Comparison of ENCODE assay signal across 7 cellular contexts in the genomic region with DNA sequence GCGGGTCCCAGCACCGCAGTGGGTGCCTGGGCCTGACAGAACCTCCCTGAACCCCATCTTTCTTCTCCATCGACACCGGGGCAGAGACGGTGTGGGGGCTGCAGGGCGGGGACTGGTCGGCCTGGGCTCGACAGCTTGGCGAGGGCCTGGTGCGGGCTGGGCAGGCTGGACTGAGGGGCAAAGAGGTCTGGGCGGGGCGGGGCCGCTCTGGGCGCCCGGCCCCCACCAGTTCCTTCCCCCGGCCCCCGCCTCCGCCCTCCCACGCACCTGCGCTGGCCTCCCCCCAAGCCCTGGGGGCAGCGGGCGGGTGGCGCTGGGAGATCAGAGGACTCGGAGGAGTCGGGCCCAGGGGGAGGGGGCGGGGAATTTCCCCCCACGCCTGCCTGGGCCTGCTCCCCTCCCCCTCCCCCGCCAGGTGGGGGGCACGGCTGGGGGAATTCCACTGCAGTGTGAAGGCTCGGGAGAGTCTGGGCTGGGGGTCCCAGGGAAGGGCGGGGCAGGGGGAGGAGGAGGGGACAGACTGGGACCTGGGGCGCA. TPM values are rescaled to one million over a fixed set of nuclear protein-coding genes. Genes with fewer than 3 reads are reported as not detected.
DNase-seq lines count a peak whose midpoint lies in the region; ATAC-seq, FAIRE-seq and TF ChIP-seq lines count a peak whose summit lies in the region.

No MANE protein-coding gene starts in this region.

- peaks cover 32% of the 10 kb centered on the region for H3K27me3 ChIP-seq in HUES6 (ENCODE audit: control insufficient read depth, insufficient read depth, low read length)
- peaks cover 63% of the 10 kb centered on the region for H3K27me3 ChIP-seq in colonic mucosa
- peaks cover 0 to 18% (median 10%) of the 10 kb centered on the region in 4 donors for H3K27me3 ChIP-seq in pancreas

- TF ChIP-seq CTCF in colonic mucosa (IDR thresholded peaks at IDR 0.05) (no peak), pancreas (IDR thresholded peaks at IDR 0.05) (no peak)

- H3K36me3 ChIP-seq in HUES6 (ENCODE audit: control insufficient read depth, insufficient read depth, low read length) (no peaks in the 10 kb centered on the region), colonic mucosa (no peaks in the 10 kb centered on the region), pancreas (no peaks in the 10 kb centered on the region)

- H3K4me3 ChIP-seq in HUES6 (ENCODE audit: low read depth, low read length) (peak overlapping the region; percentile 91), colonic mucosa (no peak overlapping the region), pancreas (peak overlapping the region in 1 of 4 donors; percentile 43)

- no peak for FAIRE-seq in pancreas (lab: Jason Lieb, UNC)

- H3K9ac ChIP-seq in HUES6 (ENCODE audit: low read length) (peak overlapping the region; percentile 88), colonic mucosa (ENCODE audit: low read depth in 2 of 2, low read length in 2 of 2) (no peak overlapping the region)

- intact Hi-C loops in colonic mucosa (cut with DNase I): no loop called here
- intact Hi-C loops in pancreas (cut with DNase I): no loop called here

- DNase-seq in Daoy (ENCODE audit: low read depth) (peak; percentile 11), colonic mucosa (peak; percentile 19), pancreas (peak; percentile 17 to 79 (median 34)), substantia nigra (lab: John Stamatoyannopoulos, UW) (no peak)

- 2 to 8% methylated on average over 14 to 27 of the region's 32 CpGs for WGBS in pancreas, 2 donors

- peak overlapping the region; percentile 12; the same call in 1 of the 2 replicates for H3K27ac ChIP-seq in HUES6 (ENCODE audit: low read depth, low read length)
- no peak overlapping the region for H3K27ac ChIP-seq in colonic mucosa
- H3K27ac ChIP-seq in pancreas: no peak overlapping the region
- no peak overlapping the region for H3K27ac ChIP-seq in substantia nigra (ENCODE audit: low read depth, low read length, poor library complexity, severe bottlenecking)

- no peaks in the 10 kb centered on the region for H3K9me3 ChIP-seq in HUES6 (ENCODE audit: control insufficient read depth, insufficient read depth, low read depth, low read length)
- no peaks in the 10 kb centered on the region for H3K9me3 ChIP-seq in colonic mucosa
- no peaks in the 10 kb centered on the region for H3K9me3 ChIP-seq in pancreas

- ATAC-seq in pancreas (no peak), GM19023 (IDR thresholded peaks at IDR 0.05; ENCODE audit: unreplicated experiment) (no peak), GM21360 (IDR thresholded peaks at IDR 0.05; ENCODE audit: unreplicated experiment) (no peak)

- peaks cover 13% of the 10 kb centered on the region for H3K4me1 ChIP-seq in HUES6 (ENCODE audit: control insufficient read depth, insufficient read depth, low read length)
- peaks cover 29% of the 10 kb centered on the region for H3K4me1 ChIP-seq in colonic mucosa
- peaks cover 8 to 20% (median 10%) of the 10 kb centered on the region in 3 donors for H3K4me1 ChIP-seq in pancreas

RNA-seq across cellular contexts. Expression of a gene that starts 0.9 kb away (rescaled TPM):
- total RNA-seq in Daoy (2014; rRNA removed; shearing (Covaris generic)): 0.39 and 1.3 TPM in 2 replicates
- 1 to 10 TPM; 1.4 to 1.5 TPM for total RNA-seq in colonic mucosa
- total RNA-seq in pancreas: under 1 TPM in 3 of 6 donors, not detected in 3; 0.09 to 0.32 (median 0.16) TPM
- polyA plus RNA-seq in pancreas: under 1 TPM; 0.07 to 0.27 TPM

RNA-seq across cellular contexts. Expression of a gene that starts 6.0 kb away (rescaled TPM):
- 15.3 and 20.5 TPM in 2 replicates for total RNA-seq in Daoy (2014; rRNA removed; shearing (Covaris generic))
- total RNA-seq in colonic mucosa (10 to 100 TPM; 14.0 to 42.3 TPM), pancreas (1 to 10 TPM; 5.3 to 9.1 (median 6.3) TPM)
- 10 to 100 TPM in 1 of 2 donors, 1 to 10 TPM in 1; 6.6 to 12.5 TPM for polyA plus RNA-seq in pancreas

RNA-seq across cellular contexts. Expression of a gene that starts 17.1 kb away (rescaled TPM):
- total RNA-seq in Daoy (2014; rRNA removed; shearing (Covaris generic)): 48.6 and 70.3 TPM in 2 replicates
- total RNA-seq in colonic mucosa (10 to 100 TPM in 1 of 2 donors, 1 to 10 TPM in 1; 9.5 to 76.6 TPM), pancreas (1 to 10 TPM in 3 of 6 donors, under 1 TPM in 3; 0.28 to 1.7 (median 1.1) TPM)
- polyA plus RNA-seq in pancreas: 1 to 10 TPM; 3.7 to 4.8 TPM

RNA-seq across cellular contexts. Expression of a gene that starts 49.6 kb away (rescaled TPM):
- total RNA-seq in Daoy (2014; rRNA removed; shearing (Covaris generic)): not detected in 2 replicates
- total RNA-seq in colonic mucosa: under 1 TPM; 0.35 to 0.67 TPM
- 1 to 10 TPM; 1.7 to 5.1 (median 2.4) TPM for total RNA-seq in pancreas
- 10 to 100 TPM; 10.5 to 12.1 TPM for polyA plus RNA-seq in pancreas

RNA-seq across cellular contexts. Expression of a gene that starts 51.4 kb away (rescaled TPM):
- total RNA-seq in Daoy (2014; rRNA removed; shearing (Covaris generic)): 32.3 and 42.3 TPM in 2 replicates
- total RNA-seq in colonic mucosa: 10 to 100 TPM; 18.5 to 28.4 TPM
- 10 to 100 TPM; 11.5 to 18.6 (median 14.9) TPM for total RNA-seq in pancreas
- polyA plus RNA-seq in pancreas: 10 to 100 TPM; 31.5 to 40.4 TPM

Comparison
In these comparisons a context has a peak if more than half of its experiments do, and no peak if none do; other contexts are left out.
1. DNase-seq: peak in Daoy (single experiment), colonic mucosa (single experiment) and pancreas (6 of 6); none in substantia nigra (0 of 49).